Comparison of ENCODE assay signal across 10 cellular contexts in the genomic region with DNA sequence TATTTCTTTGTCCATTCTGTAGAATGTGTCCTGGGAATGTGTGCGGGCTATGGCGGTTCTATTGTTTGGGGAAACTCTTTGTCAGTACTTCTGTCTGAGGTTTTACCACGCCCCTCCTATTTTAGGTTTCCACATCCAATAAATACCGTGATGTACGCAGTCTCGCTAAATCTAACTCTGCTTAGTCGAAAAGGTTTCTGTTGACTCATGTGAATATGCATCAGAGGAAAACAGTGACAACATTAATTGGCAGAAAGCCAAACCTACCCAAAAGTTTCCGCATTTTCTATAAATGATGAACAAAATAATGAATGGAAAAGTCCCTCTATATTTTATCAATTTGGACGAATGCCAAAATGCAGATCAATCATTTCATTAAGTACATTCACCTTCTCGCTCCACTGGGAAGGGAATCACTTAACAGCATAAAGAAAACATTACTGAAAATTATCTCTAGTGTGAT.
DNase-seq lines count a peak whose midpoint lies in the region; ATAC-seq and TF ChIP-seq lines count a peak whose summit lies in the region.
"Had no signal": no experiment of that assay in that cellular context is flagged by ENCODE, and none has a peak within 500 bp of the region (broad histone marks: within the 10 kb centered on the region; RNA-seq: fewer than 3 reads in every experiment).

No MANE protein-coding gene starts in this region.

- peaks cover 12% of the 10 kb centered on the region for H3K4me1 ChIP-seq in foreskin keratinocyte

- H3K4me3 Mint-ChIP-seq in activated T-helper 1 cell treated with anti-CD3 and anti-CD28 coated beads, Interleukin-12 subunit alpha, Interleukin-12 subunit beta, Interleukin-2, Interleukin-4 antibody, amounts not matched to agents 30 ng/mL and 10 ng/mL and 1 ng/mL, durations not matched to agents 14 hours and 24 hours and 36 hours: peak overlapping the region; percentile 8

- H3K27ac ChIP-seq in foreskin keratinocyte: peak overlapping the region; percentile 75
- H3K27ac ChIP-seq: 22Rv1 had no signal

- H3K27ac Mint-ChIP-seq in activated T-helper 1 cell treated with anti-CD3 and anti-CD28 coated beads, Interleukin-12 subunit alpha, Interleukin-12 subunit beta, Interleukin-2, Interleukin-4 antibody, amounts not matched to agents 30 ng/mL and 10 ng/mL and 1 ng/mL, durations not matched to agents 14 hours and 24 hours and 36 hours: peak overlapping the region; percentile 81

- intact Hi-C loops in activated T-helper 1 cell treated with anti-CD3 and anti-CD28 coated beads, Interleukin-12 subunit alpha, Interleukin-12 subunit beta, Interleukin-2, Interleukin-4 antibody, amounts not matched to agents 30 ng/mL and 10 ng/mL and 1 ng/mL, durations not matched to agents 14 hours and 24 hours and 36 hours (cut with micrococcal nuclease): no loop called here

- no peak for TF ChIP-seq CTCF in foreskin keratinocyte (conservative IDR thresholded peaks at IDR 0.05)

- ATAC-seq in foreskin keratinocyte (peak; percentile 99), GM18909 (IDR thresholded peaks at IDR 0.05; ENCODE audit: poor library complexity, unreplicated experiment) (no peak), HG03095 (IDR thresholded peaks at IDR 0.05; ENCODE audit: unreplicated experiment) (no peak)
- ATAC-seq: left colon had no signal

- peaks cover 3% of the 10 kb centered on the region for H3K9me3 Mint-ChIP-seq in activated T-helper 1 cell treated with anti-CD3 and anti-CD28 coated beads, Interleukin-12 subunit alpha, Interleukin-12 subunit beta, Interleukin-2, Interleukin-4 antibody, amounts not matched to agents 30 ng/mL and 10 ng/mL and 1 ng/mL, durations not matched to agents 14 hours and 24 hours and 36 hours

- no peaks in the 10 kb centered on the region for H3K27me3 ChIP-seq in foreskin keratinocyte

- H3K4me1 Mint-ChIP-seq in activated T-helper 1 cell treated with anti-CD3 and anti-CD28 coated beads, Interleukin-12 subunit alpha, Interleukin-12 subunit beta, Interleukin-2, Interleukin-4 antibody, amounts not matched to agents 30 ng/mL and 10 ng/mL and 1 ng/mL, durations not matched to agents 14 hours and 24 hours and 36 hours (ENCODE audit: low read depth): peaks cover 66% of the 10 kb centered on the region

- H3K36me3 Mint-ChIP-seq in activated T-helper 1 cell treated with anti-CD3 and anti-CD28 coated beads, Interleukin-12 subunit alpha, Interleukin-12 subunit beta, Interleukin-2, Interleukin-4 antibody, amounts not matched to agents 30 ng/mL and 10 ng/mL and 1 ng/mL, durations not matched to agents 14 hours and 24 hours and 36 hours (ENCODE audit: low read depth): peaks cover 17% of the 10 kb centered on the region

- no peaks in the 10 kb centered on the region for H3K27me3 Mint-ChIP-seq in activated T-helper 1 cell treated with anti-CD3 and anti-CD28 coated beads, Interleukin-12 subunit alpha, Interleukin-12 subunit beta, Interleukin-2, Interleukin-4 antibody, amounts not matched to agents 30 ng/mL and 10 ng/mL and 1 ng/mL, durations not matched to agents 14 hours and 24 hours and 36 hours (ENCODE audit: insufficient read depth)

- DNase-seq in NCI-H1105 treated with DMSO at 0.1 percent for 48 hours (lab: John Stamatoyannopoulos, UW) (peak; percentile 21), NCI-H1105 (lab: John Stamatoyannopoulos, UW) (no peak), foreskin keratinocyte (peak; percentile 96 to 99), NCI-H526 treated with DMSO at 0.1 percent for 48 hours (lab: John Stamatoyannopoulos, UW) (no peak)
- no peak for DNase-seq in activated T-helper 1 cell treated with anti-CD3 and anti-CD28 coated beads, Interleukin-12 subunit alpha, Interleukin-12 subunit beta, Interleukin-2, Interleukin-4 antibody, amounts not matched to agents 30 ng/mL and 10 ng/mL and 1 ng/mL, durations not matched to agents 14 hours and 24 hours and 36 hours (ENCODE audit: low spot score)
- DNase-seq in stimulated activated CD4-positive, alpha-beta T cell treated with anti-CD3 and anti-CD28 coated beads, TNF-alpha, amount 100 ng/mL, for 24 hours (ENCODE audit: low read depth in 3 of 3): peak in 2 of 3 experiments; percentile 22 to 40
- DNase-seq: left colon had no signal

Comparison
In these comparisons a context has a peak if more than half of its experiments do, and no peak if none do; other contexts are left out.
1. DNase-seq: peak in NCI-H1105 treated with DMSO at 0.1 percent for 48 hours (single experiment), foreskin keratinocyte (2 of 2) and stimulated activated CD4-positive, alpha-beta T cell treated with anti-CD3 and anti-CD28 coated beads, TNF-alpha, amount 100 ng/mL, for 24 hours (2 of 3); none in NCI-H1105 (single experiment), activated T-helper 1 cell treated with anti-CD3 and anti-CD28 coated beads, Interleukin-12 subunit alpha, Interleukin-12 subunit beta, Interleukin-2, Interleukin-4 antibody, amounts not matched to agents 30 ng/mL and 10 ng/mL and 1 ng/mL, durations not matched to agents 14 hours and 24 hours and 36 hours (single experiment) and NCI-H526 treated with DMSO at 0.1 percent for 48 hours (single experiment).